Comparison of ENCODE assay signal across 1 cellular context in genomic region chr14:22168092-22168955, GRCh38.
TF ChIP-seq lines count a peak whose summit lies in the region.

No MANE protein-coding gene starts in this region.

TF ChIP-seq in GM23338, 12 proteins besides CTCF, POLR2A, EP300 and RAD21 (continued from another document):
- TF ChIP-seq, protein P1, sequence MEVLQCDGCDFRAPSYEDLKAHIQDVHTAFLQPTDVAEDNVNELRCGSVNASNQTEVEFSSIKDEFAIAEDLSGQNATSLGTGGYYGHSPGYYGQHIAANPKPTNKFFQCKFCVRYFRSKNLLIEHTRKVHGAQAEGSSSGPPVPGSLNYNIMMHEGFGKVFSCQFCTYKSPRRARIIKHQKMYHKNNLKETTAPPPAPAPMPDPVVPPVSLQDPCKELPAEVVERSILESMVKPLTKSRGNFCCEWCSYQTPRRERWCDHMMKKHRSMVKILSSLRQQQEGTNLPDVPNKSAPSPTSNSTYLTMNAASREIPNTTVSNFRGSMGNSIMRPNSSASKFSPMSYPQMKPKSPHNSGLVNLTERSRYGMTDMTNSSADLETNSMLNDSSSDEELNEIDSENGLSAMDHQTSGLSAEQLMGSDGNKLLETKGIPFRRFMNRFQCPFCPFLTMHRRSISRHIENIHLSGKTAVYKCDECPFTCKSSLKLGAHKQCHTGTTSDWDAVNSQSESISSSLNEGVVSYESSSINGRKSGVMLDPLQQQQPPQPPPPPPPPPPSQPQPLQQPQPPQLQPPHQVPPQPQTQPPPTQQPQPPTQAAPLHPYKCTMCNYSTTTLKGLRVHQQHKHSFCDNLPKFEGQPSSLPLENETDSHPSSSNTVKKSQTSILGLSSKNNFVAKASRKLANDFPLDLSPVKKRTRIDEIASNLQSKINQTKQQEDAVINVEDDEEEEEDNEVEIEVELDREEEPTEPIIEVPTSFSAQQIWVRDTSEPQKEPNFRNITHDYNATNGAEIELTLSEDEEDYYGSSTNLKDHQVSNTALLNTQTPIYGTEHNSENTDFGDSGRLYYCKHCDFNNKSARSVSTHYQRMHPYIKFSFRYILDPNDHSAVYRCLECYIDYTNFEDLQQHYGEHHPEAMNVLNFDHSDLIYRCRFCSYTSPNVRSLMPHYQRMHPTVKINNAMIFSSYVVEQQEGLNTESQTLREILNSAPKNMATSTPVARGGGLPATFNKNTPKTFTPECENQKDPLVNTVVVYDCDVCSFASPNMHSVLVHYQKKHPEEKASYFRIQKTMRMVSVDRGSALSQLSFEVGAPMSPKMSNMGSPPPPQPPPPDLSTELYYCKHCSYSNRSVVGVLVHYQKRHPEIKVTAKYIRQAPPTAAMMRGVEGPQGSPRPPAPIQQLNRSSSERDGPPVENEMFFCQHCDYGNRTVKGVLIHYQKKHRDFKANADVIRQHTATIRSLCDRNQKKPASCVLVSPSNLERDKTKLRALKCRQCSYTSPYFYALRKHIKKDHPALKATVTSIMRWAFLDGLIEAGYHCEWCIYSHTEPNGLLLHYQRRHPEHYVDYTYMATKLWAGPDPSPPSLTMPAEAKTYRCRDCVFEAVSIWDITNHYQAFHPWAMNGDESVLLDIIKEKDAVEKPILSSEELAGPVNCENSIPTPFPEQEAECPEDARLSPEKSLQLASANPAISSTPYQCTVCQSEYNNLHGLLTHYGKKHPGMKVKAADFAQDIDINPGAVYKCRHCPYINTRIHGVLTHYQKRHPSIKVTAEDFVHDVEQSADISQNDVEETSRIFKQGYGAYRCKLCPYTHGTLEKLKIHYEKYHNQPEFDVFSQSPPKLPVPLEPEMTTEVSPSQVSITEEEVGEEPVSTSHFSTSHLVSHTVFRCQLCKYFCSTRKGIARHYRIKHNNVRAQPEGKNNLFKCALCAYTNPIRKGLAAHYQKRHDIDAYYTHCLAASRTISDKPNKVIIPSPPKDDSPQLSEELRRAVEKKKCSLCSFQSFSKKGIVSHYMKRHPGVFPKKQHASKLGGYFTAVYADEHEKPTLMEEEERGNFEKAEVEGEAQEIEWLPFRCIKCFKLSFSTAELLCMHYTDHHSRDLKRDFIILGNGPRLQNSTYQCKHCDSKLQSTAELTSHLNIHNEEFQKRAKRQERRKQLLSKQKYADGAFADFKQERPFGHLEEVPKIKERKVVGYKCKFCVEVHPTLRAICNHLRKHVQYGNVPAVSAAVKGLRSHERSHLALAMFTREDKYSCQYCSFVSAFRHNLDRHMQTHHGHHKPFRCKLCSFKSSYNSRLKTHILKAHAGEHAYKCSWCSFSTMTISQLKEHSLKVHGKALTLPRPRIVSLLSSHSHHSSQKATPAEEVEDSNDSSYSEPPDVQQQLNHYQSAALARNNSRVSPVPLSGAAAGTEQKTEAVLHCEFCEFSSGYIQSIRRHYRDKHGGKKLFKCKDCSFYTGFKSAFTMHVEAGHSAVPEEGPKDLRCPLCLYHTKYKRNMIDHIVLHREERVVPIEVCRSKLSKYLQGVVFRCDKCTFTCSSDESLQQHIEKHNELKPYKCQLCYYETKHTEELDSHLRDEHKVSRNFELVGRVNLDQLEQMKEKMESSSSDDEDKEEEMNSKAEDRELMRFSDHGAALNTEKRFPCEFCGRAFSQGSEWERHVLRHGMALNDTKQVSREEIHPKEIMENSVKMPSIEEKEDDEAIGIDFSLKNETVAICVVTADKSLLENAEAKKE (CRISPR knock-in tag; IDR thresholded peaks at IDR 0.05): no peak
- TF ChIP-seq ZNF114 (CRISPR knock-in tag; IDR thresholded peaks at IDR 0.05) (no peak), EZH2phosphoT487 (IDR thresholded peaks at IDR 0.05; ENCODE audit: unreplicated experiment) (no peak), ZNF331 (CRISPR knock-in tag; IDR thresholded peaks at IDR 0.05; ENCODE audit: low read depth) (no peak), EZH2 (IDR thresholded peaks at IDR 0.05; ENCODE audit: low read depth, unreplicated experiment) (no peak)
- TF ChIP-seq, protein P2, sequence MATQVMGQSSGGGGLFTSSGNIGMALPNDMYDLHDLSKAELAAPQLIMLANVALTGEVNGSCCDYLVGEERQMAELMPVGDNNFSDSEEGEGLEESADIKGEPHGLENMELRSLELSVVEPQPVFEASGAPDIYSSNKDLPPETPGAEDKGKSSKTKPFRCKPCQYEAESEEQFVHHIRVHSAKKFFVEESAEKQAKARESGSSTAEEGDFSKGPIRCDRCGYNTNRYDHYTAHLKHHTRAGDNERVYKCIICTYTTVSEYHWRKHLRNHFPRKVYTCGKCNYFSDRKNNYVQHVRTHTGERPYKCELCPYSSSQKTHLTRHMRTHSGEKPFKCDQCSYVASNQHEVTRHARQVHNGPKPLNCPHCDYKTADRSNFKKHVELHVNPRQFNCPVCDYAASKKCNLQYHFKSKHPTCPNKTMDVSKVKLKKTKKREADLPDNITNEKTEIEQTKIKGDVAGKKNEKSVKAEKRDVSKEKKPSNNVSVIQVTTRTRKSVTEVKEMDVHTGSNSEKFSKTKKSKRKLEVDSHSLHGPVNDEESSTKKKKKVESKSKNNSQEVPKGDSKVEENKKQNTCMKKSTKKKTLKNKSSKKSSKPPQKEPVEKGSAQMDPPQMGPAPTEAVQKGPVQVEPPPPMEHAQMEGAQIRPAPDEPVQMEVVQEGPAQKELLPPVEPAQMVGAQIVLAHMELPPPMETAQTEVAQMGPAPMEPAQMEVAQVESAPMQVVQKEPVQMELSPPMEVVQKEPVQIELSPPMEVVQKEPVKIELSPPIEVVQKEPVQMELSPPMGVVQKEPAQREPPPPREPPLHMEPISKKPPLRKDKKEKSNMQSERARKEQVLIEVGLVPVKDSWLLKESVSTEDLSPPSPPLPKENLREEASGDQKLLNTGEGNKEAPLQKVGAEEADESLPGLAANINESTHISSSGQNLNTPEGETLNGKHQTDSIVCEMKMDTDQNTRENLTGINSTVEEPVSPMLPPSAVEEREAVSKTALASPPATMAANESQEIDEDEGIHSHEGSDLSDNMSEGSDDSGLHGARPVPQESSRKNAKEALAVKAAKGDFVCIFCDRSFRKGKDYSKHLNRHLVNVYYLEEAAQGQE (IDR thresholded peaks at IDR 0.05; ENCODE audit: unreplicated experiment): no peak
